Comparison of ENCODE assay signal across 30 cellular contexts in genomic region chr17:73795730-73796129, GRCh38.
A peak's percentile ranks its signal among the peaks of the same experiment; 100 is the strongest.
DNase-seq lines count a peak whose midpoint lies in the region; ATAC-seq, FAIRE-seq and TF ChIP-seq lines count a peak whose summit lies in the region.
"Had no signal": no experiment of that assay in that cellular context is flagged by ENCODE, and none has a peak within 500 bp of the region (broad histone marks: within the 10 kb centered on the region; RNA-seq: fewer than 3 reads in every experiment).

No MANE protein-coding gene starts in this region.

- intact Hi-C loops in Caco-2 (cut with micrococcal nuclease; ENCODE audit: unreplicated experiment) = no loop called here
- intact Hi-C loops in HepG2 (cut with micrococcal nuclease; ENCODE audit: unreplicated experiment) = loop anchor here (10.0 kb wide), 1 partner anchor 409 kb away; the partner anchor contains the start of gene RPL38
- intact Hi-C loops in A673 (cut with micrococcal nuclease; ENCODE audit: unreplicated experiment) = no loop called here

- TF ChIP-seq EP300 in HepG2 (IDR thresholded peaks at IDR 0.05; ENCODE audit: low read depth in 2 of 2, low read length in 2 of 2) (peak; percentile 58 to 90; a peak in 2 of 4 replicates), HepG2 (CRISPR knock-in tag; IDR thresholded peaks at IDR 0.05; ENCODE audit: borderline replicate concordance) (peak; percentile 74)

- H3K4me1 Mint-ChIP-seq in Caco-2 (ENCODE audit: low read depth, unreplicated experiment) = peaks cover 35% of the 10 kb centered on the region

- in situ Hi-C loops in HepG2 (cut with HindIII; ENCODE audit: extremely low pct_ligation_motif_present, low pct_unique_long_range_greater_than_20kb) = loop anchor here (25.0 kb wide), 1 partner anchor 642 kb away; the partner anchor contains the start of gene GPRC5C

- H3K36me3 Mint-ChIP-seq in Caco-2 (ENCODE audit: insufficient read depth, unreplicated experiment) = peaks cover 11% of the 10 kb centered on the region
- H3K36me3 Mint-ChIP-seq: brain; CD8-positive, alpha-beta T cell had no signal

- CTCF ChIA-PET in Caco-2 (lab: Charles Lee) = interaction anchor here (0.7 to 1.1 kb wide), 3 partner anchors 10 to 45 kb away, joined by 3 read pairs; no protein-coding TSS in a partner anchor
- CTCF ChIA-PET in HepG2 (lab: Yijun Ruan, JAX; ENCODE audit: low intra/inter-chr PET ratio, low total read pairs) = no interaction called here
- CTCF ChIA-PET in A673 (lab: Charles Lee) = no interaction called here

- POLR2A ChIA-PET in Caco-2 (lab: Charles Lee) (no interaction called here), HepG2 (lab: Yijun Ruan, JAX) (no interaction called here), A673 (lab: Charles Lee; ENCODE audit: low non-redundant PET) (no interaction called here)

- no peaks in the 10 kb centered on the region for H3K9me3 Mint-ChIP-seq in Caco-2 (ENCODE audit: unreplicated experiment)
- H3K9me3 Mint-ChIP-seq: activated T-cell treated with anti-CD3 and anti-CD28 coated beads, Interleukin-2, amount 50 U/mL, for 24 hours; CD8-positive, alpha-beta T cell; nephron; stimulated activated naive CD8-positive, alpha-beta T cell treated with anti-CD3 and anti-CD28 coated beads, Interleukin-15, Interleukin-2, amounts not matched to agents 100 ng/mL and 50 ng/mL, for 24 hours had no signal

- H3K27me3 Mint-ChIP-seq in Caco-2 (ENCODE audit: insufficient read depth, unreplicated experiment) = no peaks in the 10 kb centered on the region
- H3K27me3 Mint-ChIP-seq: activated T-cell treated with anti-CD3 and anti-CD28 coated beads, Interleukin-2, amount 50 U/mL, for 24 hours had no signal

- FAIRE-seq in HepG2 (lab: Jason Lieb, UNC) = peak; percentile 97
- FAIRE-seq: endothelial cell of umbilical vein, H1, HTR-8/SVneo, kidney, TTC549 had no signal

- H3K4me1 ChIP-seq in Caco-2 (peaks cover 64% of the 10 kb centered on the region), HepG2 (ENCODE audit: insufficient read depth, low read length) (peaks cover 83% of the 10 kb centered on the region), right atrium auricular region (no peaks in the 10 kb centered on the region), A673 (ENCODE audit: insufficient read depth, low read length, poor library complexity, severe bottlenecking) (no peaks in the 10 kb centered on the region)
- H3K4me1 ChIP-seq: lower lobe of right lung, parathyroid adenoma had no signal

- peak overlapping the region; percentile 46 for H3K4me2 ChIP-seq in HepG2 (ENCODE audit: low read depth, low read length)

- ATAC-seq in HepG2 = peak; percentile 54
- no peak for ATAC-seq in GM21576 (IDR thresholded peaks at IDR 0.05; ENCODE audit: unreplicated experiment)
- ATAC-seq: CD8-positive, alpha-beta T cell; lower lobe of right lung; mucosa of descending colon had no signal

- H4K20me1 ChIP-seq in HepG2 (ENCODE audit: insufficient read depth, low read length) = no peaks in the 10 kb centered on the region

- TF ChIP-seq RAD21 in HepG2 (CRISPR knock-in tag; IDR thresholded peaks at IDR 0.05) = no peak

- peak overlapping the region; percentile 3; the same call in 1 of the 2 replicates for H3K9ac ChIP-seq in HepG2 (ENCODE audit: insufficient read depth, low read depth, low read length)
- H3K9ac ChIP-seq: parathyroid adenoma had no signal

- TF ChIP-seq CTCF in Caco-2 (IDR thresholded peaks at IDR 0.05; ENCODE audit: insufficient read depth in 1 of 2, low read depth in 1 of 2, low read length in 1 of 2, severe bottlenecking in 1 of 2, unreplicated experiment in 1 of 2) (no peak), HepG2 (CRISPR knock-in tag; IDR thresholded peaks at IDR 0.05) (0 out of 2 replicates have a peak, but pooled peaks have one; percentile 6), right atrium auricular region (IDR thresholded peaks at IDR 0.05) (no peak), A673 (conservative IDR thresholded peaks at IDR 0.05; ENCODE audit: low read depth, low read length) (no peak)

- H3K9me3 ChIP-seq in Caco-2 = no peaks in the 10 kb centered on the region
- no peaks in the 10 kb centered on the region for H3K9me3 ChIP-seq in HepG2 (ENCODE audit: low read length)
- no peaks in the 10 kb centered on the region for H3K9me3 ChIP-seq in right atrium auricular region
- H3K9me3 ChIP-seq in A673 (ENCODE audit: low read depth, low read length, poor library complexity, severe bottlenecking) = no peaks in the 10 kb centered on the region
- H3K9me3 ChIP-seq: lower lobe of right lung, mucosa of descending colon, tibial artery had no signal

- WGBS in HepG2 (ENCODE audit: low lambda C conversion rate) = 0% methylated on average over 2 of the region's 2 CpGs

- BruUV-seq in Caco-2 (replicated peaks; lab: Mats Ljungman, UMichigan) = no TSS peak
- BruUV-seq in HepG2 (replicated peaks; lab: Mats Ljungman, UMichigan) = no TSS peak
- BruUV-seq in A673 (replicated peaks; lab: Mats Ljungman, UMichigan) = no TSS peak

- peak overlapping the region; percentile 89 for H3K27ac Mint-ChIP-seq in Caco-2 (ENCODE audit: unreplicated experiment)
- H3K27ac Mint-ChIP-seq: activated T-cell treated with anti-CD3 and anti-CD28 coated beads, Interleukin-2, amount 50 U/mL, for 24 hours; brain; CD8-positive, alpha-beta T cell; nephron; stimulated activated naive CD8-positive, alpha-beta T cell treated with anti-CD3 and anti-CD28 coated beads, Interleukin-15, Interleukin-2, amounts not matched to agents 100 ng/mL and 50 ng/mL, for 24 hours had no signal

- H3K4me3 ChIP-seq in Caco-2 (ENCODE audit: low read depth, low read length) (no peak overlapping the region), HepG2 (replicated peaks in 1 of 3; ENCODE audit: insufficient read depth in 1 of 3, low read depth in 2 of 3, low read length in 3 of 3) (no peak overlapping the region; a peak in 1 of 6 replicates), right atrium auricular region (no peak overlapping the region), A673 (ENCODE audit: low read depth, low read length, poor library complexity, severe bottlenecking) (no peak overlapping the region)
- H3K4me3 ChIP-seq: lower lobe of right lung, mucosa of descending colon, tibial artery had no signal

- H3K27me3 ChIP-seq in Caco-2 (replicated peaks; ENCODE audit: control insufficient read depth, insufficient read depth, low read length) = no peaks in the 10 kb centered on the region
- H3K27me3 ChIP-seq in HepG2 (ENCODE audit: control insufficient read depth in 1 of 2, insufficient read depth in 2 of 2, low read length in 2 of 2) = no peaks in the 10 kb centered on the region
- H3K27me3 ChIP-seq in right atrium auricular region = no peaks in the 10 kb centered on the region
- H3K27me3 ChIP-seq in A673 (replicated peaks; ENCODE audit: insufficient read depth, low read depth, low read length, poor library complexity) = no peaks in the 10 kb centered on the region

- no peaks in the 10 kb centered on the region for H3K79me2 ChIP-seq in HepG2 (ENCODE audit: insufficient read depth, low read length)
- H3K79me2 ChIP-seq: parathyroid adenoma had no signal

- H3K27ac ChIP-seq in HepG2 (ENCODE audit: extremely low read length, insufficient read depth, low read length) (peak overlapping the region; percentile 97), right atrium auricular region (no peak overlapping the region), A673 (ENCODE audit: low read depth, low read length, poor library complexity, severe bottlenecking) (no peak overlapping the region)
- H3K27ac ChIP-seq: lower lobe of right lung, parathyroid adenoma, tibial artery had no signal

- DNase-seq in Caco-2 (peak; percentile 70 to 83), HuH-7.5 (ENCODE audit: low spot score) (peak; percentile 43), NCI-H748 treated with DMSO at 0.1 percent for 48 hours (lab: John Stamatoyannopoulos, UW) (peak; percentile 16), HepG2 (ENCODE audit: low spot score) (peak; percentile 95), right atrium auricular region (ENCODE audit: low spot score) (no peak), A673 (ENCODE audit: low spot score) (no peak)
- DNase-seq: activated CD8-positive, alpha-beta memory T cell treated with anti-CD3 and anti-CD28 coated beads for 24 hours; activated T-cell treated with anti-CD3 and anti-CD28 coated beads, Interleukin-2, amount 50 U/mL, for 24 hours; CD8-positive, alpha-beta T cell; DMS79 treated with DMSO at 0.1 percent for 48 hours; Karpas-422; kidney; lower lobe of right lung; mucosa of descending colon; MV-4-11; NCI-H1930; NCI-H82; Right ventricle myocardium superior; stimulated activated CD4-positive, alpha-beta T cell treated with anti-CD3 and anti-CD28 coated beads, Interleukin-15, amount 100 ng/mL, for 24 hours; T-helper 1 cell; tibial artery had no signal

- no peak overlapping the region for H2AFZ ChIP-seq in HepG2 (ENCODE audit: low read length)
- H2AFZ ChIP-seq: parathyroid adenoma had no signal

- TF ChIP-seq POLR2A in HepG2 (IDR thresholded peaks at IDR 0.05; ENCODE audit: insufficient read depth in 1 of 2, low read depth in 2 of 2, low read length in 2 of 2) = no peak

- no peak overlapping the region for H3K4me3 Mint-ChIP-seq in Caco-2 (ENCODE audit: unreplicated experiment)
- H3K4me3 Mint-ChIP-seq: activated T-cell treated with anti-CD3 and anti-CD28 coated beads, Interleukin-2, amount 50 U/mL, for 24 hours; brain; CD8-positive, alpha-beta T cell; nephron; stimulated activated naive CD8-positive, alpha-beta T cell treated with anti-CD3 and anti-CD28 coated beads, Interleukin-15, Interleukin-2, amounts not matched to agents 100 ng/mL and 50 ng/mL, for 24 hours had no signal

- H3K36me3 ChIP-seq in Caco-2 (ENCODE audit: control insufficient read depth, insufficient read depth, low read length) (no peaks in the 10 kb centered on the region), HepG2 (replicated peaks in 1 of 2; ENCODE audit: control insufficient read depth in 1 of 2, insufficient read depth in 2 of 2, low read length in 2 of 2) (no peaks in the 10 kb centered on the region), right atrium auricular region (no peaks in the 10 kb centered on the region), A673 (ENCODE audit: insufficient read depth, low read length, poor library complexity, severe bottlenecking) (no peaks in the 10 kb centered on the region)
- H3K36me3 ChIP-seq: lower lobe of right lung, tibial artery had no signal

TF ChIP-seq in HepG2, 621 proteins besides CTCF, POLR2A, EP300 and RAD21 (continues in another document):
- TF ChIP-seq TFDP2 (CRISPR knock-in tag; IDR thresholded peaks at IDR 0.05) = 0 out of 2 replicates have a peak, but pooled peaks have one; percentile 23
- peak; percentile 42; the same call in 1 of the 2 replicates for TF ChIP-seq HDAC1 (CRISPR knock-in tag; IDR thresholded peaks at IDR 0.05)
- TF ChIP-seq TBX2 (CRISPR knock-in tag; IDR thresholded peaks at IDR 0.05; ENCODE audit: borderline replicate concordance) = peak; percentile 50; the same call in 1 of the 2 replicates

Comparison
In these comparisons a context has a peak if more than half of its experiments do, and no peak if none do; other contexts are left out.
1. DNase-seq: peak in Caco-2 (2 of 2), HuH-7.5 (single experiment), NCI-H748 treated with DMSO at 0.1 percent for 48 hours (single experiment) and HepG2 (single experiment); none in right atrium auricular region (single experiment) and A673 (single experiment).